Comparison of ENCODE assay signal across 37 cellular contexts in genomic region chr2:15884790-15885189, GRCh38. TPM values are rescaled to one million over a fixed set of nuclear protein-coding genes. Genes with fewer than 3 reads are reported as not detected.
"Had no signal": no experiment of that assay in that cellular context is flagged by ENCODE, and none has a peak within 500 bp of the region (broad histone marks: within the 10 kb centered on the region; RNA-seq: fewer than 3 reads in every experiment).

No MANE protein-coding gene starts in this region.

- DNase-seq: Karpas-422, Kasumi-1, KBM-7, KG1, MM.1S, MV-4-11, NCI-H1048, NCI-H1092, NCI-H1092 treated with DMSO at 0.1 percent for 48 hours, NCI-H1105 treated with DMSO at 0.1 percent for 48 hours, NCI-H1417, NCI-H1417 treated with DMSO at 0.1 percent for 48 hours, NCI-H1436, NCI-H1436 treated with DMSO at 0.1 percent for 48 hours, NCI-H146, NCI-H1694, NCI-H1694 treated with DMSO at 0.1 percent for 48 hours, NCI-H187, NCI-H187 treated with DMSO at 0.1 percent for 48 hours, NCI-H1930, NCI-H2029, NCI-H2029 treated with DMSO at 0.1 percent for 48 hours, NCI-H2081, NCI-H2081 treated with DMSO at 0.1 percent for 48 hours, NCI-H2107, NCI-H2171, NCI-H2171 treated with DMSO at 0.1 percent for 48 hours, NCI-H2227 treated with DMSO at 0.1 percent for 48 hours, NCI-H226, NCI-H345, NCI-H446, NCI-H446 treated with DMSO at 0.1 percent for 48 hours, NCI-H510A, NCI-H510A treated with DMSO at 0.1 percent for 48 hours had no signal

RNA-seq across cellular contexts. Expression of gene MYCN, which starts 55.6 kb away (rescaled TPM):
- total RNA-seq: LHCN-M2, M059J, MCF 10A had no signal
